In genomic region chr9:129305246-129305645, GRCh38 we compare ENCODE assay signal across 13 cellular contexts.
"Had no signal": no experiment of that assay in that cellular context is flagged by ENCODE, and none has a peak within 500 bp of the region (broad histone marks: within the 10 kb centered on the region; RNA-seq: fewer than 3 reads in every experiment).

No MANE protein-coding gene starts in this region.

- H3K27ac ChIP-seq: brain microvascular endothelial cell, epithelial cell of prostate, neutrophil, SK-N-MC, tibial nerve had no signal

- H3K4me3 Mint-ChIP-seq: activated CD4-positive, alpha-beta T cell treated with anti-CD3 and anti-CD28 coated beads, Interleukin-2, amount 10 ng/mL, durations not matched to agents 7 days and 5 days; activated naive CD8-positive, alpha-beta T cell treated with anti-CD3 and anti-CD28 coated beads, Interleukin-2, amount 10 ng/mL, durations not matched to agents 7 days and 5 days; T-cell had no signal

- H3K4me1 ChIP-seq: tibial nerve had no signal

- H3K27me3 ChIP-seq: brain microvascular endothelial cell, neutrophil, tibial nerve had no signal

- H3K27ac Mint-ChIP-seq: activated CD4-positive, alpha-beta T cell treated with anti-CD3 and anti-CD28 coated beads, Interleukin-2, amount 10 ng/mL, durations not matched to agents 7 days and 5 days; activated naive CD8-positive, alpha-beta T cell treated with anti-CD3 and anti-CD28 coated beads, Interleukin-2, amount 10 ng/mL, durations not matched to agents 7 days and 5 days; T-cell had no signal

- ATAC-seq: T-cell had no signal

- H3K36me3 Mint-ChIP-seq: T-cell had no signal

- H3K36me3 ChIP-seq: brain microvascular endothelial cell, neutrophil, tibial nerve had no signal

- DNase-seq: activated CD4-positive, alpha-beta T cell treated with anti-CD3 and anti-CD28 coated beads, Interleukin-2, amount 10 ng/mL, durations not matched to agents 7 days and 5 days; activated naive CD8-positive, alpha-beta T cell treated with anti-CD3 and anti-CD28 coated beads, Interleukin-2, amount 10 ng/mL, durations not matched to agents 7 days and 5 days; brain microvascular endothelial cell; cerebellar nuclear complex; dermis blood vessel endothelial cell; foreskin melanocyte; kidney glomerular epithelial cell; T-helper 9 cell had no signal

- H3K9me3 ChIP-seq: neutrophil had no signal

- H3K9me3 Mint-ChIP-seq: T-cell had no signal

- H3K4me3 ChIP-seq: SK-N-MC, tibial nerve had no signal
